ENCODE assay signal across 26 cellular contexts in the genomic region with DNA sequence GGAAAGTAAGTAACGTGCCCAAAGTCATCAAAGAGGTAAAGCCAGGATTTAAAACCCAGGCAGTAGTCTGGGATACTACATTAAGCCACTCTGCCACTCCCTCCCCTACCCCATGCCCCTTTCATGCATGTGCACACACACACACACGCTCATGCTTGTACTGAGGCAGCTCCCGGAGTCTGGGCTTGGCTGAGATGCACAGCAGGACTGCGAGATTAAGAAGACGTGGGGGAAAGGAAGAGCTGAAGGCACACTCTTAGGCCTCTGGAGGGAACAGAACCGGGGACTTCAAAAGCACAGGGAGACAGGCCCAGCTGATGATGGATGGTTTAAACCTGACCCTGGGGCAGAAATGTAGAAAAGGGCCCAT.
"Had no signal": no experiment of that assay in that cellular context is flagged by ENCODE, and none has a peak within 500 bp of the region (broad histone marks: within the 10 kb centered on the region; RNA-seq: fewer than 3 reads in every experiment).

No MANE protein-coding gene starts in this region.

- H3K36me3 ChIP-seq: cardiac muscle cell, pancreas, right atrium auricular region, tibial nerve had no signal

- H3K4me1 ChIP-seq: body of pancreas, pancreas, right atrium auricular region, tibial nerve had no signal

- DNase-seq: activated CD4-positive, alpha-beta T cell treated with anti-CD3 and anti-CD28 coated beads for 48 hours; activated CD4-positive, alpha-beta T cell treated with anti-CD3 and anti-CD28 coated beads, Interleukin-2, amount 50 U/mL, for 48 hours; activated CD4-positive, CD25-positive, alpha-beta regulatory T cell; activated CD8-positive, alpha-beta memory T cell treated with anti-CD3 and anti-CD28 coated beads for 24 hours; activated gamma-delta T cell; activated T-cell treated with anti-CD3 and anti-CD28 coated beads, Interleukin-2, amount 50 U/mL, for 24 hours; anterior cingulate cortex; body of pancreas; cerebellar nuclear complex; cortex of kidney; foreskin fibroblast; hippocampal formation; midbrain; naive thymus-derived CD4-positive, alpha-beta T cell; nucleus accumbens; stimulated activated CD4-positive, alpha-beta T cell treated with anti-CD3 and anti-CD28 coated beads, Interleukin-2, amount 100 ng/mL, for 48 hours; stimulated activated naive CD4-positive, alpha-beta T cell treated with Interleukin-2 at 50 U/mL for 16 hours; T-helper 1 cell had no signal

- ATAC-seq: body of pancreas; esophagus mucosa; left colon; naive thymus-derived CD4-positive, alpha-beta T cell; pancreas had no signal

- H3K27me3 ChIP-seq: body of pancreas, cardiac muscle cell, pancreas, right atrium auricular region had no signal

- H3K9me3 Mint-ChIP-seq: activated naive CD4-positive, alpha-beta T cell treated with anti-CD3 and anti-CD28 coated beads, Interleukin-2, amount 50 U/mL, for 24 hours; activated T-cell treated with anti-CD3 and anti-CD28 coated beads, Interleukin-2, amount 50 U/mL, for 24 hours; T-helper 2 cell treated with Interferon-gamma antibody and Interleukin-4, amounts not matched to agents 5 μg/mL and 100 μg/mL, for 36 hours had no signal

- H3K4me3 Mint-ChIP-seq: activated naive CD4-positive, alpha-beta T cell treated with anti-CD3 and anti-CD28 coated beads, Interleukin-2, amount 50 U/mL, for 24 hours; activated T-cell treated with anti-CD3 and anti-CD28 coated beads, Interleukin-2, amount 50 U/mL, for 24 hours; naive thymus-derived CD4-positive, alpha-beta T cell; T-helper 2 cell treated with Interferon-gamma antibody and Interleukin-4, amounts not matched to agents 5 μg/mL and 100 μg/mL, for 36 hours had no signal

- H3K36me3 Mint-ChIP-seq: activated naive CD4-positive, alpha-beta T cell treated with anti-CD3 and anti-CD28 coated beads, Interleukin-2, amount 50 U/mL, for 24 hours; naive thymus-derived CD4-positive, alpha-beta T cell had no signal

- H3K4me1 Mint-ChIP-seq: activated naive CD4-positive, alpha-beta T cell treated with anti-CD3 and anti-CD28 coated beads, Interleukin-2, amount 50 U/mL, for 24 hours; naive thymus-derived CD4-positive, alpha-beta T cell had no signal

- H3K27ac Mint-ChIP-seq: activated naive CD4-positive, alpha-beta T cell treated with anti-CD3 and anti-CD28 coated beads, Interleukin-2, amount 50 U/mL, for 24 hours; activated T-cell treated with anti-CD3 and anti-CD28 coated beads, Interleukin-2, amount 50 U/mL, for 24 hours; naive thymus-derived CD4-positive, alpha-beta T cell; T-helper 2 cell treated with Interferon-gamma antibody and Interleukin-4, amounts not matched to agents 5 μg/mL and 100 μg/mL, for 36 hours had no signal

- H3K27ac ChIP-seq: body of pancreas, cardiac muscle cell, pancreas, right atrium auricular region, tibial nerve had no signal

- H3K9me3 ChIP-seq: body of pancreas, pancreas, right atrium auricular region, tibial nerve had no signal

- H3K4me3 ChIP-seq: body of pancreas, cardiac muscle cell, pancreas, right atrium auricular region, tibial nerve had no signal
